9 cellular contexts compared by ENCODE assay signal in genomic region chr15:76099388-76099787, GRCh38. TPM values are rescaled to one million over a fixed set of nuclear protein-coding genes. Genes with fewer than 3 reads are reported as not detected.
"Had no signal": no experiment of that assay in that cellular context is flagged by ENCODE, and none has a peak within 500 bp of the region (broad histone marks: within the 10 kb centered on the region; RNA-seq: fewer than 3 reads in every experiment).

No MANE protein-coding gene starts in this region.

- H3K27ac ChIP-seq: GM23248 had no signal

- H3K9me3 ChIP-seq: HAP-1 had no signal

- ATAC-seq: HCT116, K562 had no signal

- H3K9ac ChIP-seq: GM23248 had no signal

- H2AFZ ChIP-seq: GM23248 had no signal

- H3K36me3 ChIP-seq: HAP-1 had no signal

- H3K4me3 ChIP-seq: GM23248, HAP-1, K562 had no signal

- H3K4me1 ChIP-seq: HAP-1 had no signal

- DNase-seq: GM23248, GOT3, H7, HFFc6, IMR-90 had no signal

RNA-seq across cellular contexts. Expression of gene TMEM266, which starts 39.6 kb away (rescaled TPM):
- total RNA-seq: GM23248, HT-29, IMR-90, K562 had no signal
- polyA plus RNA-seq: GM23248, IMR-90, K562 had no signal
